In the genomic region with DNA sequence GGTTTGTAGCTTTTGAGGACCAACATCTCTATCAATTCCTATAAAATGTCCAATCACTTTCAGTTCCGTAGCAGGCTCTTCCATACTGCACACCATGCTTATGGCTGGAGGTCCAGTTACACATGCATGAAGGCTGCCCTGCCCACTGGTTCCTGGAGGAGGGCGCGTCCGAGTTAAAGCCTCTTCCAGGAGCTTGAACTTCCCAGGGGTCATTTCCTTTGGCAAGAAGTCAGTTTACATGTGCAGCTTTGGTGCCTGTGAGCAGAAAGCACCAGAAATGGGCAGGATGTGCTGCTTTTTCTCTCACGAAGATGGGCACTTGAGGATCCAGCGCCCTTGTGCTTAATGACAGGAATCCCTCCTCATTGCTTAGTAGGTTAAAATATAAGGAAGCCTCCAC, we compare ENCODE assay signal across 17 cellular contexts. TPM values are rescaled to one million over a fixed set of nuclear protein-coding genes. Genes with fewer than 3 reads are reported as not detected.
DNase-seq lines count a peak whose midpoint lies in the region; ATAC-seq, FAIRE-seq and TF ChIP-seq lines count a peak whose summit lies in the region.
"Had no signal": no experiment of that assay in that cellular context is flagged by ENCODE, and none has a peak within 500 bp of the region (broad histone marks: within the 10 kb centered on the region; RNA-seq: fewer than 3 reads in every experiment).

No MANE protein-coding gene starts in this region.

- no peak overlapping the region for H3K4me2 ChIP-seq in endothelial cell of umbilical vein (ENCODE audit: insufficient read depth, low read length)
- H3K4me2 ChIP-seq: PC-9 had no signal

- intact Hi-C loops in right cardiac atrium (cut with DNase I) (no loop called here), left ventricle myocardium inferior (cut with micrococcal nuclease) (no loop called here), endothelial cell of umbilical vein (cut with micrococcal nuclease) (no loop called here), right lobe of liver (cut with DNase I) (no loop called here)

- peaks cover 42% of the 10 kb centered on the region for H3K36me3 ChIP-seq in left ventricle myocardium inferior
- peaks cover 0 to 9% of the 10 kb centered on the region in 2 experiments for H3K36me3 ChIP-seq in endothelial cell of umbilical vein (ENCODE audit: control insufficient read depth in 2 of 2, extremely low read depth in 1 of 2, insufficient read depth in 2 of 2, low read length in 2 of 2)
- peaks cover 0 to 33% (median 2%) of the 10 kb centered on the region in 4 donors for H3K36me3 ChIP-seq in right lobe of liver
- H3K36me3 ChIP-seq in brain microvascular endothelial cell (replicated peaks), result peaks cover 10% of the 10 kb centered on the region

- H3K4me1 ChIP-seq in right cardiac atrium (ENCODE audit: control insufficient read depth, insufficient read depth, low read length) (no peaks in the 10 kb centered on the region), left ventricle myocardium inferior (peaks cover 8% of the 10 kb centered on the region), endothelial cell of umbilical vein (ENCODE audit: control insufficient read depth, extremely low read depth, insufficient read depth, low read length) (peaks cover 4% of the 10 kb centered on the region), right lobe of liver (no peaks in the 10 kb centered on the region)

- in situ Hi-C loops in brain microvascular endothelial cell (cut with HindIII; ENCODE audit: low pct_ligation_motif_present, low sequenced_read_pairs), result no loop called here

- no peaks in the 10 kb centered on the region for H4K20me1 ChIP-seq in endothelial cell of umbilical vein (replicated peaks; ENCODE audit: control insufficient read depth, extremely low read depth, insufficient read depth, low read length)

- dilution Hi-C loops in endothelial cell of umbilical vein (cut with MboI; ENCODE audit: extremely low pct_ligation_motif_present, low sequenced_read_pairs), result no loop called here

- WGBS in right cardiac atrium, result 66% methylated on average over 6 of the region's 6 CpGs
- WGBS in right lobe of liver (ENCODE audit: insufficient coverage, low coverage, low lambda C conversion rate, missing lambda C conversion rate), result 65% methylated on average over 3 of the region's 6 CpGs

- no peak overlapping the region for H3K9ac ChIP-seq in endothelial cell of umbilical vein (replicated peaks; ENCODE audit: extremely low read depth, insufficient read depth, low read length)

- no peaks in the 10 kb centered on the region for H3K9me1 ChIP-seq in endothelial cell of umbilical vein (replicated peaks; ENCODE audit: control insufficient read depth, extremely low read depth, insufficient read depth, low read length)

- peak; percentile 58 for FAIRE-seq in endothelial cell of umbilical vein (lab: Jason Lieb, UNC)

- no peaks in the 10 kb centered on the region for H3K27me3 ChIP-seq in right cardiac atrium (ENCODE audit: control insufficient read depth, insufficient read depth)
- no peaks in the 10 kb centered on the region for H3K27me3 ChIP-seq in left ventricle myocardium inferior (ENCODE audit: low read depth)
- H3K27me3 ChIP-seq in endothelial cell of umbilical vein (ENCODE audit: control insufficient read depth in 2 of 2, insufficient read depth in 2 of 2, low read length in 2 of 2), result no peaks in the 10 kb centered on the region
- H3K27me3 ChIP-seq in right lobe of liver, result no peaks in the 10 kb centered on the region
- H3K27me3 ChIP-seq in brain microvascular endothelial cell (replicated peaks), result no peaks in the 10 kb centered on the region

- POLR2A ChIA-PET in endothelial cell of umbilical vein (lab: Charles Lee), result interaction anchor here (0.6 to 1.2 kb wide), 3 partner anchors 15 to 18 kb away, joined by 3 read pairs; no protein-coding TSS in a partner anchor

- H2AFZ ChIP-seq in endothelial cell of umbilical vein (ENCODE audit: low read depth, low read length), result no peak overlapping the region
- H2AFZ ChIP-seq: PC-9 had no signal

- TF ChIP-seq CTCF in left ventricle myocardium inferior (IDR thresholded peaks at IDR 0.05; ENCODE audit: borderline replicate concordance) (no peak), endothelial cell of umbilical vein (IDR thresholded peaks at IDR 0.05; ENCODE audit: extremely low read depth in 1 of 2, insufficient read depth in 1 of 2, low read depth in 1 of 2, low read length in 2 of 2) (no peak), right lobe of liver (IDR thresholded peaks at IDR 0.05) (no peak), brain microvascular endothelial cell (IDR thresholded peaks at IDR 0.05; ENCODE audit: low read depth, low read length, missing control alignments) (no peak)

- TF ChIP-seq POLR2A in endothelial cell of umbilical vein (IDR thresholded peaks at IDR 0.05; ENCODE audit: low read depth, low read length) (no peak), right lobe of liver (IDR thresholded peaks at IDR 0.05) (no peak)

- peak; percentile 69 to 94 for ATAC-seq in right cardiac atrium
- ATAC-seq in right lobe of liver, result peak; percentile 37 to 51 (median 42)
- ATAC-seq in HG02623 (IDR thresholded peaks at IDR 0.05; ENCODE audit: unreplicated experiment), result no peak
- no peak for ATAC-seq in HG02610 (IDR thresholded peaks at IDR 0.05; ENCODE audit: unreplicated experiment)

- CTCF ChIA-PET in endothelial cell of umbilical vein (lab: Charles Lee), result interaction anchor here (3.9 kb wide), 1 partner anchor 14 kb away, joined by 40 read pairs; no protein-coding TSS in a partner anchor

- no peaks in the 10 kb centered on the region for H3K79me2 ChIP-seq in endothelial cell of umbilical vein (ENCODE audit: control insufficient read depth, insufficient read depth, low read length)

- no peak overlapping the region for H3K27ac ChIP-seq in right cardiac atrium (ENCODE audit: low read length)
- H3K27ac ChIP-seq in left ventricle myocardium inferior (replicated peaks), result no peak overlapping the region
- H3K27ac ChIP-seq in endothelial cell of umbilical vein (ENCODE audit: insufficient read depth, low read depth, low read length), result no peak overlapping the region
- H3K27ac ChIP-seq in right lobe of liver, result no peak overlapping the region
- no peak overlapping the region for H3K27ac ChIP-seq in brain microvascular endothelial cell
- H3K27ac ChIP-seq: C4-2B, PC-9 had no signal

- H3K4me3 ChIP-seq in right cardiac atrium (ENCODE audit: low read length) (no peak overlapping the region), left ventricle myocardium inferior (no peak overlapping the region), endothelial cell of umbilical vein (replicated peaks in 1 of 3; ENCODE audit: insufficient read depth in 1 of 3, low read depth in 1 of 3, low read length in 3 of 3) (no peak overlapping the region), right lobe of liver (no peak overlapping the region), brain microvascular endothelial cell (ENCODE audit: low read depth, low read length) (no peak overlapping the region)
- H3K4me3 ChIP-seq: HAP-1, PC-9 had no signal

- no TSS peak for BruUV-seq in endothelial cell of umbilical vein (replicated peaks; lab: Mats Ljungman, UMichigan)

- DNase-seq in right cardiac atrium (peak; percentile 45 to 74 (median 65)), left ventricle myocardium inferior (no peak), endothelial cell of umbilical vein (ENCODE audit: low read depth, low spot score) (peak; percentile 59), right lobe of liver (no peak), brain microvascular endothelial cell (no peak), NCI-H524 (lab: John Stamatoyannopoulos, UW) (no peak)
- DNase-seq: DMS153, KBM-7, NCI-H1436, NCI-H2029, NCI-H2171 treated with DMSO at 0.1 percent for 48 hours, NCI-H510A, PC-9 had no signal

- H3K9me3 ChIP-seq in right cardiac atrium (ENCODE audit: control insufficient read depth, low read length) (no peaks in the 10 kb centered on the region), left ventricle myocardium inferior (replicated peaks) (no peaks in the 10 kb centered on the region), endothelial cell of umbilical vein (replicated peaks; ENCODE audit: control insufficient read depth, insufficient read depth, low read length) (no peaks in the 10 kb centered on the region), right lobe of liver (no peaks in the 10 kb centered on the region)
- H3K9me3 ChIP-seq: HAP-1 had no signal

TF ChIP-seq in endothelial cell of umbilical vein, 7 proteins besides CTCF, POLR2A, EP300 and RAD21 (continues in another document):
- TF ChIP-seq JUN (IDR thresholded peaks at IDR 0.05; ENCODE audit: borderline replicate concordance, insufficient read depth, insufficient read length, low read depth) (no peak), GATA2 (IDR thresholded peaks at IDR 0.05; ENCODE audit: insufficient read depth, insufficient read length, low read depth, low read length) (no peak)
- TF ChIP-seq, protein P1, sequence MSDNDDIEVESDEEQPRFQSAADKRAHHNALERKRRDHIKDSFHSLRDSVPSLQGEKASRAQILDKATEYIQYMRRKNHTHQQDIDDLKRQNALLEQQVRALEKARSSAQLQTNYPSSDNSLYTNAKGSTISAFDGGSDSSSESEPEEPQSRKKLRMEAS (IDR thresholded peaks at IDR 0.05; ENCODE audit: insufficient read depth, insufficient read length), result no peak

RNA-seq across cellular contexts. Expression of a gene that starts 17.6 kb away (rescaled TPM):
- 10 to 100 TPM; 70.7 to 94.9 (median 88.9) TPM for total RNA-seq in right cardiac atrium
- 138 TPM for polyA plus RNA-seq in right cardiac atrium
- total RNA-seq in left ventricle myocardium inferior, result 163 TPM
- 9.4 and 9.8 TPM in 2 replicates for total RNA-seq in endothelial cell of umbilical vein
- 4.7 and 5.6 TPM in 2 replicates for polyA plus RNA-seq in endothelial cell of umbilical vein
- 5.4 and 7.2 TPM in 2 replicates for polyA plus RNA-seq in endothelial cell of umbilical vein (2011; cell fraction: cytosol; rRNA removed)
- polyA plus RNA-seq in endothelial cell of umbilical vein (2011; cell fraction: nucleus; rRNA removed), result 10.4 and 13.0 TPM in 2 replicates
- polyA plus RNA-seq in endothelial cell of umbilical vein (2012), result 13.1 and 14.5 TPM in 2 replicates
- polyA minus RNA-seq in endothelial cell of umbilical vein, result 2.5 and 4.5 TPM in 2 replicates
- polyA minus RNA-seq in endothelial cell of umbilical vein (2011; cell fraction: cytosol; rRNA and poly(A)+ RNA removed), result 3.2 TPM
- 2.0 and 3.0 TPM in 2 replicates for polyA minus RNA-seq in endothelial cell of umbilical vein (2011; cell fraction: nucleus; rRNA and poly(A)+ RNA removed)
- total RNA-seq in right lobe of liver, result 100 to 1,000 TPM in 5 of 6 experiments, 10 to 100 TPM in 1; 76.8 to 204 (median 141) TPM

RNA-seq across cellular contexts. Expression of a gene that starts 30.6 kb away (rescaled TPM):
- total RNA-seq in right cardiac atrium, result 10 to 100 TPM; 31.8 to 38.3 (median 36.3) TPM
- polyA plus RNA-seq in right cardiac atrium, result 24.2 TPM
- total RNA-seq in left ventricle myocardium inferior, result 26.0 TPM
- total RNA-seq in endothelial cell of umbilical vein, result 55.4 and 59.9 TPM in 2 replicates
- polyA plus RNA-seq in endothelial cell of umbilical vein, result 31.6 and 40.6 TPM in 2 replicates
- polyA plus RNA-seq in endothelial cell of umbilical vein (2011; cell fraction: cytosol; rRNA removed), result 45.6 and 53.1 TPM in 2 replicates
- polyA plus RNA-seq in endothelial cell of umbilical vein (2011; cell fraction: nucleus; rRNA removed), result 37.9 and 41.7 TPM in 2 replicates
- polyA plus RNA-seq in endothelial cell of umbilical vein (2012), result 52.0 and 64.4 TPM in 2 replicates
- polyA minus RNA-seq in endothelial cell of umbilical vein, result 80.5 and 82.6 TPM in 2 replicates
- 46.8 TPM for polyA minus RNA-seq in endothelial cell of umbilical vein (2011; cell fraction: cytosol; rRNA and poly(A)+ RNA removed)
- polyA minus RNA-seq in endothelial cell of umbilical vein (2011; cell fraction: nucleus; rRNA and poly(A)+ RNA removed), result 19.1 and 25.1 TPM in 2 replicates
- total RNA-seq in right lobe of liver, result 10 to 100 TPM; 25.4 to 32.1 (median 29.3) TPM

Comparison
In these comparisons a context has a peak if more than half of its experiments do, and no peak if none do; other contexts are left out.
1. DNase-seq: peak in right cardiac atrium (3 of 3) and endothelial cell of umbilical vein (single experiment); none in left ventricle myocardium inferior (single experiment), right lobe of liver (0 of 3), brain microvascular endothelial cell (single experiment) and NCI-H524 (0 of 2).
2. ATAC-seq: peak in right cardiac atrium (2 of 2) and right lobe of liver (4 of 4); none in HG02623 (single experiment) and HG02610 (single experiment).